1 cellular context compared by ENCODE assay signal in the genomic region with DNA sequence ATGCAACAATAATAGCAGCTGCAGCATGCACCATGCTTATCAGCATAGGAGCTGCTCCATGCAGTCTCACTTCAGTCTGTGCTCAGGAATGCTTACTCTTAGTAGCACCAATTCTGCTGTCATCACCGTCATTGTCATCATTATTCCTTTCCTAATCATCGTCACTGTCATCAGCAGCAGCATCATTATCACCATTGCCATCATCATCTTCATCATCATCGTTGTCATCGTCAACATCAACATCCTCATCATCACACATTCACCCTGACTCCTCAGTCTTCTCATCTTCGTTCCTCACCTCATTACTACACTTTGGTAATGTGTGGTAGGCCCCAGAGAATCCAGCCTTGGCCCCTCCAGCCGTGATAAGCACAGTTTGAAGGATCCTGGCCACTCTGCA.
TF ChIP-seq lines count a peak whose summit lies in the region.

No MANE protein-coding gene starts in this region.

TF ChIP-seq in HEK293, 187 proteins besides CTCF, POLR2A, EP300 and RAD21:
- TF ChIP-seq PRDM2 (tag by site-specific recombination; IDR thresholded peaks at IDR 0.05; ENCODE audit: borderline replicate concordance) (no peak), ZNF513 (tag by site-specific recombination; IDR thresholded peaks at IDR 0.05) (peak; percentile 58)
